Comparison of ENCODE assay signal across 17 cellular contexts in the genomic region with DNA sequence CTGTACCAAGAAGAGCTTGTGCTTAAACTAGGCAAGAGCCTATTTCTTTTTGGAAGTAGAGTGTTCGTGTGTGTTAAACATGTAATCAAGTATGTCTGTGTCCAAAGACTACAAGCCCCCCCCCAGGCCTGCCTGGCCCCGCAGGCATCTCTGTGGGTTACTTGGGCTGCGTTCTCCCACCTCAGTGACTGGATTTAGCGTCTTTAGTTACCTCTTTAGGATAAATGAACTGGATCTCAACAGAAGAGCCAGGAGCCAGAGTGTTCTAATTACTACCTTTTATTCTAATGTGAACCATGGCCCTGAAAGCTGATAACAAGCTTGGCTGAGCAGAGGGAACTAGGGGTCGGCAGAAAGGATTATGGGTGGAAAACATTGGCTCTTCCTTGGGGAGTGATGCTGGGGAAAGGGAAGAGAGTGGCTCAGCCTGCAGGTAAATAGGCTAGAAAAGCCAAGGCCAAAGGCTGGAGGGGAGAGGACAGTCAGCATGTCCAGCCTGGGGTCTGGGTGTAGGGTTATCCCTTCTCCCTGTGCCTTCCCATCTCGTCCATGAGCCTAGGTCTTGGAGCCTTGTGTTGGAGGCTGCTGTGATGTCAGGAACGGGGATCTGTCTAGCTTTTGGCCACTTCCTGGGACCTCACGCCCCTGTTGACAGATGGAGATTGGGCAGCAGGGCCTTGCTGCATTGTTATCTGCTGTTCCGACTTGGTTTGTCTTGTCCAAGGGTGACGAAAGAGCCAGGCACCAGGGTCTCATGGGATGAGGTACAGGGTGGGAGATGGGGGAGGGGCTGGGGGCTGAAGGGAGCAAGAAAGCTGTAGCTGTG. TPM values are rescaled to one million over a fixed set of nuclear protein-coding genes. Genes with fewer than 3 reads are reported as not detected.
DNase-seq lines count a peak whose midpoint lies in the region; TF ChIP-seq lines count a peak whose summit lies in the region.
"Had no signal": no experiment of that assay in that cellular context is flagged by ENCODE, and none has a peak within 500 bp of the region (broad histone marks: within the 10 kb centered on the region; RNA-seq: fewer than 3 reads in every experiment).

No MANE protein-coding gene starts in this region.

- intact Hi-C loops in activated CD4-positive, alpha-beta T cell treated with anti-CD3 and anti-CD28 coated beads, Interleukin-2, amount 10 ng/mL, durations not matched to agents 24 days and 14 days (cut with micrococcal nuclease), result no loop called here

- H3K27me3 ChIP-seq in Karpas-422 (ENCODE audit: low read length), result no peaks in the 10 kb centered on the region
- no peaks in the 10 kb centered on the region for H3K27me3 ChIP-seq in neural progenitor cell

- TF ChIP-seq CTCF in neural progenitor cell (IDR thresholded peaks at IDR 0.05), result no peak
- TF ChIP-seq CTCF in coronary artery (IDR thresholded peaks at IDR 0.05), result no peak

- H3K27ac Mint-ChIP-seq in activated CD4-positive, alpha-beta T cell treated with anti-CD3 and anti-CD28 coated beads, Interleukin-2, amount 10 ng/mL, durations not matched to agents 24 days and 14 days, result peak overlapping the region; percentile 27
- no peak overlapping the region for H3K27ac Mint-ChIP-seq in neural progenitor cell

- no peak for DNase-seq in activated CD4-positive, alpha-beta T cell treated with anti-CD3 and anti-CD28 coated beads, Interleukin-2, amount 10 ng/mL, durations not matched to agents 24 days and 14 days
- no peak for DNase-seq in activated CD4-positive, alpha-beta T cell treated with anti-CD3 and anti-CD28 coated beads for 4 hours
- peak; percentile 66 for DNase-seq in Karpas-422
- no peak for DNase-seq in neural progenitor cell (ENCODE audit: low spot score)
- no peak for DNase-seq in SW 1271 (lab: John Stamatoyannopoulos, UW)
- DNase-seq in coronary artery (ENCODE audit: low spot score), result no peak
- no peak for DNase-seq in iPS-NIHi11 (ENCODE audit: low spot score)
- DNase-seq: central memory CD4-positive, alpha-beta T cell; NCI-H1930; occipital lobe; SHP77 treated with DMSO at 0.1 percent for 48 hours had no signal

- H3K4me2 ChIP-seq in Karpas-422 (ENCODE audit: low read depth, low read length, poor library complexity, severe bottlenecking) (no peak overlapping the region), neural progenitor cell (no peak overlapping the region)
- H3K4me2 ChIP-seq: smooth muscle cell had no signal

- H3K9me3 Mint-ChIP-seq in activated CD4-positive, alpha-beta T cell treated with anti-CD3 and anti-CD28 coated beads, Interleukin-2, amount 10 ng/mL, durations not matched to agents 24 days and 14 days, result no peaks in the 10 kb centered on the region
- no peaks in the 10 kb centered on the region for H3K9me3 Mint-ChIP-seq in neural progenitor cell

- no peak overlapping the region for H3K4me3 Mint-ChIP-seq in activated CD4-positive, alpha-beta T cell treated with anti-CD3 and anti-CD28 coated beads, Interleukin-2, amount 10 ng/mL, durations not matched to agents 24 days and 14 days
- H3K4me3 Mint-ChIP-seq in neural progenitor cell, result peak overlapping the region; percentile 41

- peaks cover 58% of the 10 kb centered on the region for H3K4me1 ChIP-seq in Karpas-422 (ENCODE audit: low read length)
- no peaks in the 10 kb centered on the region for H3K4me1 ChIP-seq in neural progenitor cell

- H3K27me3 Mint-ChIP-seq in activated CD4-positive, alpha-beta T cell treated with anti-CD3 and anti-CD28 coated beads, Interleukin-2, amount 10 ng/mL, durations not matched to agents 24 days and 14 days, result no peaks in the 10 kb centered on the region
- H3K27me3 Mint-ChIP-seq in neural progenitor cell (ENCODE audit: insufficient read depth, low read depth), result peaks cover 6% of the 10 kb centered on the region

- no peak overlapping the region for H2AFZ ChIP-seq in Karpas-422 (ENCODE audit: low read length)
- H2AFZ ChIP-seq in neural progenitor cell (replicated peaks), result no peak overlapping the region

- H3K9ac ChIP-seq in Karpas-422 (ENCODE audit: low read length), result no peak overlapping the region
- H3K9ac ChIP-seq in neural progenitor cell, result no peak overlapping the region

- H3K9me2 ChIP-seq in Karpas-422 (replicated peaks; ENCODE audit: insufficient read depth, low read length), result no peaks in the 10 kb centered on the region

- H3K36me3 Mint-ChIP-seq in activated CD4-positive, alpha-beta T cell treated with anti-CD3 and anti-CD28 coated beads, Interleukin-2, amount 10 ng/mL, durations not matched to agents 24 days and 14 days (ENCODE audit: low read depth), result peaks cover 64% of the 10 kb centered on the region
- H3K36me3 Mint-ChIP-seq in neural progenitor cell, result peaks cover 21% of the 10 kb centered on the region

- no peaks in the 10 kb centered on the region for H3K79me2 ChIP-seq in Karpas-422 (ENCODE audit: low read length)
- H3K79me2 ChIP-seq in neural progenitor cell (ENCODE audit: low read depth), result no peaks in the 10 kb centered on the region

- H3K4me1 Mint-ChIP-seq in activated CD4-positive, alpha-beta T cell treated with anti-CD3 and anti-CD28 coated beads, Interleukin-2, amount 10 ng/mL, durations not matched to agents 24 days and 14 days, result peaks cover 2% of the 10 kb centered on the region
- H3K4me1 Mint-ChIP-seq in neural progenitor cell, result peaks cover 9% of the 10 kb centered on the region

- H3K36me3 ChIP-seq in Karpas-422 (ENCODE audit: insufficient read depth, low read length) (peaks cover 44% of the 10 kb centered on the region), neural progenitor cell (no peaks in the 10 kb centered on the region)

- H3K9me3 ChIP-seq in Karpas-422 (ENCODE audit: low read length) (no peaks in the 10 kb centered on the region), neural progenitor cell (ENCODE audit: low read depth) (no peaks in the 10 kb centered on the region)

- H3F3A ChIP-seq in neural progenitor cell (ENCODE audit: low read depth), result no peaks in the 10 kb centered on the region

- H4K20me1 ChIP-seq in Karpas-422 (ENCODE audit: insufficient read depth, low read depth, low read length), result peaks cover 29% of the 10 kb centered on the region; the same call in 1 of the 2 replicates
- no peaks in the 10 kb centered on the region for H4K20me1 ChIP-seq in neural progenitor cell (ENCODE audit: low read depth)

- no peak overlapping the region for H3K4me3 ChIP-seq in Karpas-422 (ENCODE audit: low read length)
- H3K4me3 ChIP-seq in neural progenitor cell, result no peak overlapping the region
- no peak overlapping the region for H3K4me3 ChIP-seq in coronary artery
- H3K4me3 ChIP-seq: smooth muscle cell had no signal

- peak overlapping the region; percentile 74 for H3K27ac ChIP-seq in Karpas-422 (ENCODE audit: low read length)
- peak overlapping the region; percentile 90 for H3K27ac ChIP-seq in angular gyrus (ENCODE audit: low read depth, low read length)
- H3K27ac ChIP-seq in neural progenitor cell, result peak overlapping the region; percentile 29
- no peak overlapping the region for H3K27ac ChIP-seq in coronary artery
- H3K27ac ChIP-seq: HL-60, VCaP had no signal

RNA-seq across cellular contexts. Expression of a gene that starts 11.1 kb away (rescaled TPM):
- total RNA-seq in activated CD4-positive, alpha-beta T cell treated with anti-CD3 and anti-CD28 coated beads, Interleukin-2, amount 10 ng/mL, durations not matched to agents 24 days and 14 days, result 322 and 325 TPM in 2 replicates
- total RNA-seq in Karpas-422 (2014; rRNA removed; shearing (Covaris generic); ENCODE audit: low replicate concordance), result 5,756 and 8,933 TPM in 2 replicates
- total RNA-seq in neural progenitor cell (ENCODE audit: low replicate concordance), result 9.8 and 25.6 TPM in 2 replicates
- total RNA-seq: A172, MCF 10A had no signal

RNA-seq across cellular contexts. Expression of a gene that starts 44.1 kb away (rescaled TPM):
- total RNA-seq in activated CD4-positive, alpha-beta T cell treated with anti-CD3 and anti-CD28 coated beads, Interleukin-2, amount 10 ng/mL, durations not matched to agents 24 days and 14 days, result 130 and 140 TPM in 2 replicates
- 23.0 and 42.6 TPM in 2 replicates for total RNA-seq in Karpas-422 (2014; rRNA removed; shearing (Covaris generic); ENCODE audit: low replicate concordance)
- 37.9 and 79.8 TPM in 2 replicates for total RNA-seq in neural progenitor cell (ENCODE audit: low replicate concordance)

RNA-seq across cellular contexts. Expression of a gene that starts 48.0 kb away (rescaled TPM):
- 2,567 and 2,587 TPM in 2 replicates for total RNA-seq in activated CD4-positive, alpha-beta T cell treated with anti-CD3 and anti-CD28 coated beads, Interleukin-2, amount 10 ng/mL, durations not matched to agents 24 days and 14 days
- total RNA-seq in Karpas-422 (2014; rRNA removed; shearing (Covaris generic); ENCODE audit: low replicate concordance), result 3,040 and 3,750 TPM in 2 replicates
- 3,204 and 3,639 TPM in 2 replicates for total RNA-seq in neural progenitor cell (ENCODE audit: low replicate concordance)

Comparison
In these comparisons a context has a peak if more than half of its experiments do, and no peak if none do; other contexts are left out.
1. H3K27ac ChIP-seq: peak in Karpas-422 (single experiment), angular gyrus (single experiment) and neural progenitor cell (single experiment); none in coronary artery (0 of 2).
2. RNA of a gene that starts 11.1 kb away (total RNA-seq): 5,756 to 8,933 TPM in Karpas-422 and 322 to 325 TPM in activated CD4-positive, alpha-beta T cell treated with anti-CD3 and anti-CD28 coated beads, Interleukin-2, amount 10 ng/mL, durations not matched to agents 24 days and 14 days; 9.8 to 25.6 TPM in neural progenitor cell; every median in the first group is over 10 times any median in the second.